Comparison of ENCODE assay signal across 8 cellular contexts in genomic region chr1:67307251-67308060, GRCh38. TPM values are rescaled to one million over a fixed set of nuclear protein-coding genes. Genes with fewer than 3 reads are reported as not detected.
A peak's percentile ranks its signal among the peaks of the same experiment; 100 is the strongest.
DNase-seq lines count a peak whose midpoint lies in the region; ATAC-seq, FAIRE-seq and TF ChIP-seq lines count a peak whose summit lies in the region.

A gene with protein sequence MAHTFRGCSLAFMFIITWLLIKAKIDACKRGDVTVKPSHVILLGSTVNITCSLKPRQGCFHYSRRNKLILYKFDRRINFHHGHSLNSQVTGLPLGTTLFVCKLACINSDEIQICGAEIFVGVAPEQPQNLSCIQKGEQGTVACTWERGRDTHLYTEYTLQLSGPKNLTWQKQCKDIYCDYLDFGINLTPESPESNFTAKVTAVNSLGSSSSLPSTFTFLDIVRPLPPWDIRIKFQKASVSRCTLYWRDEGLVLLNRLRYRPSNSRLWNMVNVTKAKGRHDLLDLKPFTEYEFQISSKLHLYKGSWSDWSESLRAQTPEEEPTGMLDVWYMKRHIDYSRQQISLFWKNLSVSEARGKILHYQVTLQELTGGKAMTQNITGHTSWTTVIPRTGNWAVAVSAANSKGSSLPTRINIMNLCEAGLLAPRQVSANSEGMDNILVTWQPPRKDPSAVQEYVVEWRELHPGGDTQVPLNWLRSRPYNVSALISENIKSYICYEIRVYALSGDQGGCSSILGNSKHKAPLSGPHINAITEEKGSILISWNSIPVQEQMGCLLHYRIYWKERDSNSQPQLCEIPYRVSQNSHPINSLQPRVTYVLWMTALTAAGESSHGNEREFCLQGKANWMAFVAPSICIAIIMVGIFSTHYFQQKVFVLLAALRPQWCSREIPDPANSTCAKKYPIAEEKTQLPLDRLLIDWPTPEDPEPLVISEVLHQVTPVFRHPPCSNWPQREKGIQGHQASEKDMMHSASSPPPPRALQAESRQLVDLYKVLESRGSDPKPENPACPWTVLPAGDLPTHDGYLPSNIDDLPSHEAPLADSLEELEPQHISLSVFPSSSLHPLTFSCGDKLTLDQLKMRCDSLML (plus strand): TSS chr1:67307873. CDS start chr1:67320369, 12,496 bp downstream.

- DNase-seq in Karpas-422 (peak; percentile 17), pancreas (peak; percentile 23 to 75 (median 45)), omental fat pad (ENCODE audit: low spot score) (no peak), GF-D8 (lab: John Stamatoyannopoulos, UW) (no peak)
- DNase-seq in activated CD8-positive, alpha-beta memory T cell treated with anti-CD3 and anti-CD28 coated beads for 24 hours = peak; percentile 81

- TF ChIP-seq CTCF in pancreas (IDR thresholded peaks at IDR 0.05) (no peak), omental fat pad (IDR thresholded peaks at IDR 0.05) (no peak)

- H3K4me3 ChIP-seq in Karpas-422 (ENCODE audit: low read length) (no peak within 1 kb of the TSS), esophagus (ENCODE audit: low read depth in 1 of 2, low read length in 2 of 2) (peak within 1 kb of the TSS; percentile 37 to 54), pancreas (peak within 1 kb of the TSS; percentile 35 to 65 (median 46))

- H3K4me1 ChIP-seq in Karpas-422 (ENCODE audit: low read length) (no peaks in the 10 kb centered on the region), esophagus (ENCODE audit: control insufficient read depth in 2 of 2, insufficient read depth in 2 of 2, low read length in 1 of 2) (no peaks in the 10 kb centered on the region), pancreas (no peaks in the 10 kb centered on the region)

- no peak within 1 kb of the TSS for H2AFZ ChIP-seq in Karpas-422 (ENCODE audit: low read length)

- H3K27me3 ChIP-seq in Karpas-422 (ENCODE audit: low read length) (no peaks in the 10 kb centered on the region), esophagus (ENCODE audit: control insufficient read depth in 1 of 2, insufficient read depth in 2 of 2, low read length in 2 of 2) (no peaks in the 10 kb centered on the region), pancreas (no peaks in the 10 kb centered on the region)

- H3K9me3 ChIP-seq in Karpas-422 (ENCODE audit: low read length) (no peaks in the 10 kb centered on the region), esophagus (ENCODE audit: control insufficient read depth in 2 of 2, insufficient read depth in 1 of 2, low read depth in 1 of 2, low read length in 1 of 2) (no peaks in the 10 kb centered on the region), pancreas (no peaks in the 10 kb centered on the region)

- no peak within 1 kb of the TSS for H3K4me2 ChIP-seq in Karpas-422 (ENCODE audit: low read depth, low read length, poor library complexity, severe bottlenecking)

- no peaks in the 10 kb centered on the region for H3K9me2 ChIP-seq in Karpas-422 (replicated peaks; ENCODE audit: insufficient read depth, low read length)

- H3K36me3 ChIP-seq in Karpas-422 (ENCODE audit: insufficient read depth, low read length) (no peaks in the 10 kb centered on the region), esophagus (ENCODE audit: control insufficient read depth in 2 of 2, insufficient read depth in 2 of 2, low read length in 1 of 2) (no peaks in the 10 kb centered on the region), pancreas (no peaks in the 10 kb centered on the region)

- intact Hi-C loops in pancreas (cut with DNase I) = no loop called here

- ATAC-seq in GM19452 (IDR thresholded peaks at IDR 0.05; ENCODE audit: unreplicated experiment) = peak; percentile 71
- ATAC-seq in pancreas = peak; percentile 90 to 92 (median 92)
- ATAC-seq in HG03025 (IDR thresholded peaks at IDR 0.05; ENCODE audit: low FRiP score, unreplicated experiment) = no peak
- no peak for ATAC-seq in omental fat pad (ENCODE audit: low FRiP score)

- no peaks in the 10 kb centered on the region for H4K20me1 ChIP-seq in Karpas-422 (ENCODE audit: insufficient read depth, low read depth, low read length)

- H3K27ac ChIP-seq in Karpas-422 (ENCODE audit: low read length) (no peak within 1 kb of the TSS), esophagus (ENCODE audit: low read depth in 2 of 2, low read length in 1 of 2) (no peak within 1 kb of the TSS), pancreas (peak within 1 kb of the TSS in 1 of 4 donors; percentile 26)

- no peak for FAIRE-seq in pancreas (lab: Jason Lieb, UNC)

- H3K79me2 ChIP-seq in Karpas-422 (ENCODE audit: low read length) = no peaks in the 10 kb centered on the region

- H3K9ac ChIP-seq in Karpas-422 (ENCODE audit: low read length) = no peak within 1 kb of the TSS

- 3 to 4% methylated on average over 60 to 75 of the region's 75 CpGs for WGBS in esophagus, 2 donors
- 2% methylated on average over 68 to 75 of the region's 75 CpGs for WGBS in pancreas, 2 donors

RNA-seq across cellular contexts. Expression of the gene that starts here (rescaled TPM):
- not detected in 2 replicates for total RNA-seq in Karpas-422 (2014; rRNA removed; shearing (Covaris generic); ENCODE audit: low replicate concordance)
- 1 to 10 TPM; 1.3 to 1.7 TPM for polyA plus RNA-seq in esophagus
- total RNA-seq in pancreas = 1 to 10 TPM; 2.1 to 5.0 (median 3.5) TPM
- polyA plus RNA-seq in pancreas = under 1 TPM; 0.65 to 0.92 TPM
- 1 to 10 TPM; 2.0 to 8.9 (median 6.5) TPM for total RNA-seq in omental fat pad

Comparison
In these comparisons a context has a peak if more than half of its experiments do, and no peak if none do; other contexts are left out.
1. Peak in DNase-seq in Karpas-422; RNA of the gene not detected or under 1 TPM.
2. ATAC-seq: peak in GM19452 (single experiment) and pancreas (4 of 4); none in HG03025 (single experiment) and omental fat pad (single experiment).
3. DNase-seq: peak in activated CD8-positive, alpha-beta memory T cell treated with anti-CD3 and anti-CD28 coated beads for 24 hours (single experiment) and pancreas (6 of 6); none in omental fat pad (single experiment) and GF-D8 (single experiment).